ENCODE assay signal across 9 cellular contexts in genomic region chr6:42961020-42961470, GRCh38. TPM values are rescaled to one million over a fixed set of nuclear protein-coding genes. Genes with fewer than 3 reads are reported as not detected.
DNase-seq lines count a peak whose midpoint lies in the region; ATAC-seq and TF ChIP-seq lines count a peak whose summit lies in the region.
"Had no signal": no experiment of that assay in that cellular context is flagged by ENCODE, and none has a peak within 500 bp of the region (broad histone marks: within the 10 kb centered on the region; RNA-seq: fewer than 3 reads in every experiment).

No MANE protein-coding gene starts in this region.

- H3K36me3 ChIP-seq in WERI-Rb-1: peaks cover 27% of the 10 kb centered on the region
- H3K36me3 ChIP-seq in iPS DF 6.9 (ENCODE audit: control insufficient read depth, insufficient read depth, low read length): no peaks in the 10 kb centered on the region
- peaks cover 0 to 26% of the 10 kb centered on the region in 2 donors for H3K36me3 ChIP-seq in gastrocnemius medialis

- ATAC-seq in gastrocnemius medialis (peak; percentile 21 to 59), HG03442 (IDR thresholded peaks at IDR 0.05; ENCODE audit: unreplicated experiment) (no peak), HG03135 (IDR thresholded peaks at IDR 0.05; ENCODE audit: unreplicated experiment) (no peak)
- no peak for ATAC-seq in activated CD8-positive, alpha-beta memory T cell treated with anti-CD3 and anti-CD28 coated beads, Interleukin-2, amount 10 ng/mL, durations not matched to agents 7 days and 5 days

- intact Hi-C loops in Calu3 (cut with micrococcal nuclease; ENCODE audit: unreplicated experiment): loop anchor here (5.0 kb wide), 1 partner anchor 181 kb away; no protein-coding TSS in a partner anchor
- intact Hi-C loops in gastrocnemius medialis (cut with DNase I; ENCODE audit: low total_unique reads): no loop called here

- in situ Hi-C loops in gastrocnemius medialis (cut with MboI; ENCODE audit: low sequenced_read_pairs in 4 of 4): no loop called here

- peaks cover 25% of the 10 kb centered on the region for H3K4me1 Mint-ChIP-seq in Calu3 (ENCODE audit: low read depth, unreplicated experiment)
- peaks cover 12% of the 10 kb centered on the region for H3K4me1 Mint-ChIP-seq in activated CD8-positive, alpha-beta memory T cell treated with anti-CD3 and anti-CD28 coated beads, Interleukin-2, amount 10 ng/mL, durations not matched to agents 7 days and 5 days

- DNase-seq in Calu3: no peak
- no peak for DNase-seq in WERI-Rb-1
- DNase-seq in iPS DF 6.9 (ENCODE audit: low read depth, low spot score): no peak
- DNase-seq in gastrocnemius medialis: peak in 1 of 2 donors; percentile 30
- DNase-seq in activated CD8-positive, alpha-beta memory T cell treated with anti-CD3 and anti-CD28 coated beads, Interleukin-2, amount 10 ng/mL, durations not matched to agents 7 days and 5 days: no peak
- DNase-seq in NCI-H146 (lab: John Stamatoyannopoulos, UW): no peak

- H3K27ac Mint-ChIP-seq in Calu3 (ENCODE audit: unreplicated experiment): peak overlapping the region; percentile 77
- no peak overlapping the region for H3K27ac Mint-ChIP-seq in activated CD8-positive, alpha-beta memory T cell treated with anti-CD3 and anti-CD28 coated beads, Interleukin-2, amount 10 ng/mL, durations not matched to agents 7 days and 5 days

- TF ChIP-seq CTCF in Calu3 (IDR thresholded peaks at IDR 0.05; ENCODE audit: unreplicated experiment) (no peak), WERI-Rb-1 (IDR thresholded peaks at IDR 0.05; ENCODE audit: low read depth, low read length) (no peak), gastrocnemius medialis (IDR thresholded peaks at IDR 0.05 in 4 of 5, conservative IDR thresholded peaks at IDR 0.05 in 1 of 5) (no peak)

- H3K9me3 ChIP-seq in WERI-Rb-1 (ENCODE audit: severe bottlenecking): no peaks in the 10 kb centered on the region
- H3K9me3 ChIP-seq in iPS DF 6.9 (ENCODE audit: control insufficient read depth, insufficient read depth, low read length): no peaks in the 10 kb centered on the region
- H3K9me3 ChIP-seq in gastrocnemius medialis: no peaks in the 10 kb centered on the region

- H3K4me1 ChIP-seq in iPS DF 6.9 (ENCODE audit: control insufficient read depth, insufficient read depth, low read length) (peaks cover 4% of the 10 kb centered on the region; the same call in 1 of the 2 replicates), gastrocnemius medialis (peaks cover 7 to 11% of the 10 kb centered on the region in 2 donors)

- H3K36me3 Mint-ChIP-seq in Calu3 (ENCODE audit: insufficient read depth, unreplicated experiment): peaks cover 34% of the 10 kb centered on the region
- H3K36me3 Mint-ChIP-seq in activated CD8-positive, alpha-beta memory T cell treated with anti-CD3 and anti-CD28 coated beads, Interleukin-2, amount 10 ng/mL, durations not matched to agents 7 days and 5 days: peaks cover 9% of the 10 kb centered on the region

- BruUV-seq in Calu3 (replicated peaks; lab: Mats Ljungman, UMichigan): no TSS peak

- CTCF ChIA-PET in Calu3 (lab: Charles Lee): interaction anchor here (0.7 to 1.4 kb wide), 3 partner anchors 23 to 161 kb away, joined by 3 to 5 read pairs (median 4); partner anchors contain the start of gene PPP2R5D
- CTCF ChIA-PET in activated CD8-positive, alpha-beta memory T cell treated with anti-CD3 and anti-CD28 coated beads, Interleukin-2, amount 10 ng/mL, durations not matched to agents 7 days and 5 days (lab: Charles Lee): interaction anchor here (1.1 to 1.5 kb wide), 2 partner anchors 22 to 108 kb away, joined by 3 to 4 read pairs; no protein-coding TSS in a partner anchor

- no peak for TF ChIP-seq POLR2A in gastrocnemius medialis (IDR thresholded peaks at IDR 0.05)

- H3K9me3 Mint-ChIP-seq in Calu3 (ENCODE audit: low read depth, unreplicated experiment): no peaks in the 10 kb centered on the region
- H3K9me3 Mint-ChIP-seq in activated CD8-positive, alpha-beta memory T cell treated with anti-CD3 and anti-CD28 coated beads, Interleukin-2, amount 10 ng/mL, durations not matched to agents 7 days and 5 days (ENCODE audit: low read depth): no peaks in the 10 kb centered on the region

- peaks cover 22% of the 10 kb centered on the region for H3K27me3 Mint-ChIP-seq in Calu3 (ENCODE audit: unreplicated experiment)
- H3K27me3 Mint-ChIP-seq in activated CD8-positive, alpha-beta memory T cell treated with anti-CD3 and anti-CD28 coated beads, Interleukin-2, amount 10 ng/mL, durations not matched to agents 7 days and 5 days: peaks cover 7% of the 10 kb centered on the region

- WGBS in iPS DF 6.9 (ENCODE audit: insufficient coverage, insufficient read length): no CpG with 5 or more reads among the region's 15 CpGs

- peak overlapping the region; percentile 98 for H3K4me3 Mint-ChIP-seq in Calu3 (ENCODE audit: low read depth, unreplicated experiment)
- H3K4me3 Mint-ChIP-seq in activated CD8-positive, alpha-beta memory T cell treated with anti-CD3 and anti-CD28 coated beads, Interleukin-2, amount 10 ng/mL, durations not matched to agents 7 days and 5 days: no peak overlapping the region

- H3K27ac ChIP-seq in WERI-Rb-1: no peak overlapping the region
- H3K27ac ChIP-seq in iPS DF 6.9 (ENCODE audit: low read length): no peak overlapping the region
- H3K27ac ChIP-seq in gastrocnemius medialis: peak overlapping the region; percentile 42 to 58 (median 50)
- H3K27ac ChIP-seq: epithelial cell of prostate had no signal

- H3K4me3 ChIP-seq in WERI-Rb-1 (ENCODE audit: low read depth, low read length): peak overlapping the region; percentile 65
- H3K4me3 ChIP-seq in iPS DF 6.9 (ENCODE audit: low read length): peak overlapping the region; percentile 61; the same call in 1 of the 2 replicates
- peak overlapping the region; percentile 53 to 67 (median 62) for H3K4me3 ChIP-seq in gastrocnemius medialis

- H3K27me3 ChIP-seq in WERI-Rb-1 (ENCODE audit: insufficient read depth, low read depth, severe bottlenecking): no peaks in the 10 kb centered on the region
- H3K27me3 ChIP-seq in iPS DF 6.9 (ENCODE audit: control insufficient read depth, insufficient read depth, low read length): no peaks in the 10 kb centered on the region
- H3K27me3 ChIP-seq in gastrocnemius medialis: no peaks in the 10 kb centered on the region

RNA-seq across cellular contexts. Expression of gene GNMT, which starts 0.5 kb away (rescaled TPM):
- total RNA-seq in Calu3 (2022) (0.45 TPM in 1 of 2 replicates, not detected in the other), gastrocnemius medialis (1 to 10 TPM in 1 of 4 donors, under 1 TPM in 2, not detected in 1; 0.42 to 1.1 (median 0.61) TPM)
- under 1 TPM; 0.26 to 0.70 TPM for total RNA-seq in activated CD8-positive, alpha-beta memory T cell treated with anti-CD3 and anti-CD28 coated beads, Interleukin-2, amount 10 ng/mL, durations not matched to agents 7 days and 5 days

RNA-seq across cellular contexts. Expression of gene PEX6, which starts 17.9 kb away (rescaled TPM):
- total RNA-seq in Calu3 (2022) (27.8 and 28.4 TPM in 2 replicates), gastrocnemius medialis (10 to 100 TPM in 2 of 4 donors, 1 to 10 TPM in 2; 7.4 to 45.1 (median 12.6) TPM)
- 10 to 100 TPM; 24.7 to 26.3 TPM for total RNA-seq in activated CD8-positive, alpha-beta memory T cell treated with anti-CD3 and anti-CD28 coated beads, Interleukin-2, amount 10 ng/mL, durations not matched to agents 7 days and 5 days

RNA-seq across cellular contexts. Expression of gene PPP2R5D, which starts 23.3 kb away (rescaled TPM):
- total RNA-seq in Calu3 (2022): 49.4 and 55.8 TPM in 2 replicates
- 10 to 100 TPM; 44.3 to 68.2 (median 52.6) TPM for total RNA-seq in gastrocnemius medialis
- 10 to 100 TPM; 53.0 to 58.4 TPM for total RNA-seq in activated CD8-positive, alpha-beta memory T cell treated with anti-CD3 and anti-CD28 coated beads, Interleukin-2, amount 10 ng/mL, durations not matched to agents 7 days and 5 days

RNA-seq across cellular contexts. Expression of gene CNPY3, which starts 31.8 kb away (rescaled TPM):
- 57.9 and 60.7 TPM in 2 replicates for total RNA-seq in Calu3 (2022)
- 10 to 100 TPM in 2 of 4 donors, 1 to 10 TPM in 2; 7.1 to 13.5 (median 9.3) TPM for total RNA-seq in gastrocnemius medialis
- total RNA-seq in activated CD8-positive, alpha-beta memory T cell treated with anti-CD3 and anti-CD28 coated beads, Interleukin-2, amount 10 ng/mL, durations not matched to agents 7 days and 5 days: 10 to 100 TPM; 44.1 to 56.4 TPM

RNA-seq across cellular contexts. Expression of gene PTCRA, which starts 45.2 kb away (rescaled TPM):
- total RNA-seq in Calu3 (2022) (not detected in 2 replicates), gastrocnemius medialis (not detected)
- not detected for total RNA-seq in activated CD8-positive, alpha-beta memory T cell treated with anti-CD3 and anti-CD28 coated beads, Interleukin-2, amount 10 ng/mL, durations not matched to agents 7 days and 5 days

Comparison
In these comparisons a context has a peak if more than half of its experiments do, and no peak if none do; other contexts are left out.
1. H3K27ac ChIP-seq: peak in gastrocnemius medialis (4 of 4); none in WERI-Rb-1 (single experiment) and iPS DF 6.9 (single experiment).
2. ATAC-seq: peak in gastrocnemius medialis (2 of 2); none in activated CD8-positive, alpha-beta memory T cell treated with anti-CD3 and anti-CD28 coated beads, Interleukin-2, amount 10 ng/mL, durations not matched to agents 7 days and 5 days (single experiment), HG03442 (single experiment) and HG03135 (single experiment).
3. Peak in every context shown above with its lines, with median percentiles within 50 percentile points of each other: H3K4me3 ChIP-seq.